1 cellular context compared by ENCODE assay signal in the genomic region with DNA sequence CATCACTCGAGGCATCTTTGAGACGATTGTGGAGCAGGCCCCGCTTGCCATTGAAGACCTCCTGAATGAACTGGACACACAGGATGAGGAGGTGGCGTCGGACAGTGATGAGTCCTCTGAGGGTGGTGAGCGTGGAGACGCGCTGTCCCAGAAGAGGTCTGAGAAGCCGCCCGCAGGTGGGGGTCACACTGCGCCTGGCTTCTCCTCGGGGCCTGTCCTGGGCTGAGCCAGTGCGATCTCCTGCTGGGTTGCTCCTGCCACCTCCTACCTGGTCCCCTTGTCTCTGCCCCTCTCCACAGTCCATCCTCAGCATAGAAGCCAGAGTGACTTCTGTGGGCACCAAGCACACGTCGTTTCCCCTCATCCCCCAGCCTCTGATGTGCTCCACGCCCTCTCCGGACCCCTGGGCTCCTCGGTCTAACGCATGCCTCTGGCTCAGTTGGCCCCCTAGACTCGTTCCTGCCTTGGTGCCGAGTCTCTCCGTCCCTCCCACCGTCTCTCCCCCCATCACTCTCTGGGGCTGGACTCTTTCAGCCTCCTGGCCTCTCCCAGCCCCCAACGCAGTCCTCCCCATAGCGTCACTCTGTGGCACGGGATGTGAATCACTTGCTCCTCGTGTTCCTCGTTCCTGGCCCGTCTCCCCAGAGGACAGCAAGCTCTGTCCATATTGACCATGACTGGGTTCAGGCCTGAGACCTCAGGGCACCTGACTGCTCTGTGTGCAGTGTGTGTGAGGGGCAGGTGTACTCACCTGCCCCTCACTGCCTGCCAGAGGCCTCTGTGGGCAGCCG.
A peak's percentile ranks its signal among the peaks of the same experiment; 100 is the strongest.
TF ChIP-seq lines count a peak whose summit lies in the region.

No MANE protein-coding gene starts in this region.

TF ChIP-seq in K562, 482 proteins besides CTCF, POLR2A, EP300 and RAD21:
- TF ChIP-seq RBFOX2 (IDR thresholded peaks at IDR 0.05; ENCODE audit: low read depth, low read length) (peak; percentile 41; the same call in 1 of the 2 replicates), POLR2G (IDR thresholded peaks at IDR 0.05; ENCODE audit: low read depth, low read length) (peak; percentile 58), CBX8 (IDR thresholded peaks at IDR 0.05; ENCODE audit: borderline replicate concordance, extremely low read depth, low read depth, low read length, poor library complexity, severe bottlenecking) (no peak), POLR2AphosphoS5 (IDR thresholded peaks at IDR 0.05; ENCODE audit: control insufficient read depth, insufficient read depth, low read depth, low read length) (0 out of 2 replicates have a peak, but pooled peaks have one; percentile 13)
TF ChIP-seq in K562: peak in this region for 3.
